20 cellular contexts compared by ENCODE assay signal in genomic region chr22:39727541-39727940, GRCh38.
DNase-seq lines count a peak whose midpoint lies in the region; ATAC-seq, FAIRE-seq and TF ChIP-seq lines count a peak whose summit lies in the region.
"Had no signal": no experiment of that assay in that cellular context is flagged by ENCODE, and none has a peak within 500 bp of the region (broad histone marks: within the 10 kb centered on the region; RNA-seq: fewer than 3 reads in every experiment).

No MANE protein-coding gene starts in this region.

- CTCF ChIA-PET in activated CD8-positive, alpha-beta memory T cell treated with anti-CD3 and anti-CD28 coated beads, Interleukin-2, amount 10 ng/mL, durations not matched to agents 7 days and 5 days (lab: Charles Lee): no interaction called here
- CTCF ChIA-PET in activated CD8-positive, alpha-beta T cell treated with anti-CD3 and anti-CD28 coated beads, Interleukin-2, amount 10 ng/mL, durations not matched to agents 7 days and 5 days (lab: Charles Lee): no interaction called here

- no peak for FAIRE-seq in small intestine (lab: Jason Lieb, UNC)

- H3K4me3 Mint-ChIP-seq in activated CD8-positive, alpha-beta memory T cell treated with anti-CD3 and anti-CD28 coated beads, Interleukin-2, amount 10 ng/mL, durations not matched to agents 7 days and 5 days: no peak overlapping the region
- H3K4me3 Mint-ChIP-seq in endodermal cell: no peak overlapping the region
- no peak overlapping the region for H3K4me3 Mint-ChIP-seq in activated CD8-positive, alpha-beta T cell treated with anti-CD3 and anti-CD28 coated beads, Interleukin-2, amount 10 ng/mL, durations not matched to agents 7 days and 5 days
- H3K4me3 Mint-ChIP-seq: CD8-positive, alpha-beta T cell; nephron had no signal

- peaks cover 1% of the 10 kb centered on the region for H3K36me3 Mint-ChIP-seq in activated CD8-positive, alpha-beta memory T cell treated with anti-CD3 and anti-CD28 coated beads, Interleukin-2, amount 10 ng/mL, durations not matched to agents 7 days and 5 days
- H3K36me3 Mint-ChIP-seq in endodermal cell (ENCODE audit: low read depth): no peaks in the 10 kb centered on the region
- H3K36me3 Mint-ChIP-seq in activated CD8-positive, alpha-beta T cell treated with anti-CD3 and anti-CD28 coated beads, Interleukin-2, amount 10 ng/mL, durations not matched to agents 7 days and 5 days (ENCODE audit: low read depth): no peaks in the 10 kb centered on the region
- H3K36me3 Mint-ChIP-seq: CD8-positive, alpha-beta T cell had no signal

- no peak overlapping the region for H3K9ac ChIP-seq in endodermal cell (ENCODE audit: extremely low read depth, low read length, poor library complexity, severe bottlenecking)

- no peaks in the 10 kb centered on the region for H3K4me1 ChIP-seq in endodermal cell (ENCODE audit: control insufficient read depth, insufficient read depth, low read length)
- H3K4me1 ChIP-seq in small intestine (ENCODE audit: control insufficient read depth in 2 of 2, insufficient read depth in 1 of 2, low read depth in 1 of 2, low read length in 1 of 2): peaks cover 0 to 7% of the 10 kb centered on the region in 2 donors
- peaks cover 8 to 35% (median 14%) of the 10 kb centered on the region in 3 donors for H3K4me1 ChIP-seq in esophagus squamous epithelium
- H3K4me1 ChIP-seq: stomach, uterus had no signal

- 45 to 65% methylated on average over 14 to 15 of the region's 15 CpGs for WGBS in endodermal cell (ENCODE audit: insufficient coverage in 1 of 2, insufficient read length in 1 of 2), 2 experiments
- 31 to 42% (median 35%) methylated on average over 15 of the region's 15 CpGs for WGBS in small intestine, 3 donors
- WGBS in esophagus squamous epithelium, 2 donors: 43 to 48% methylated on average over 8 to 14 of the region's 15 CpGs

- H3K27me3 ChIP-seq in MG63 (no peaks in the 10 kb centered on the region; the same call in 1 of the 2 replicates), endodermal cell (ENCODE audit: control insufficient read depth, insufficient read depth, low read length, poor library complexity, severe bottlenecking) (peaks cover 14% of the 10 kb centered on the region), small intestine (ENCODE audit: control insufficient read depth in 2 of 2, insufficient read depth in 2 of 2, low read length in 2 of 2) (no peaks in the 10 kb centered on the region), esophagus squamous epithelium (peaks cover 0 to 33% (median 0%) of the 10 kb centered on the region in 4 donors)
- H3K27me3 ChIP-seq: uterus had no signal

- no peak overlapping the region for H3K27ac ChIP-seq in endodermal cell (ENCODE audit: low read depth, low read length)
- no peak overlapping the region for H3K27ac ChIP-seq in small intestine (ENCODE audit: low read depth in 1 of 2, low read length in 1 of 2)
- H3K27ac ChIP-seq in esophagus squamous epithelium: no peak overlapping the region
- H3K27ac ChIP-seq: epithelial cell of prostate, stomach, uterus, VCaP had no signal

- H3K4me1 Mint-ChIP-seq in activated CD8-positive, alpha-beta memory T cell treated with anti-CD3 and anti-CD28 coated beads, Interleukin-2, amount 10 ng/mL, durations not matched to agents 7 days and 5 days: peaks cover 3% of the 10 kb centered on the region
- H3K4me1 Mint-ChIP-seq in endodermal cell: peaks cover 10% of the 10 kb centered on the region
- H3K4me1 Mint-ChIP-seq in activated CD8-positive, alpha-beta T cell treated with anti-CD3 and anti-CD28 coated beads, Interleukin-2, amount 10 ng/mL, durations not matched to agents 7 days and 5 days (ENCODE audit: low read depth): peaks cover 2% of the 10 kb centered on the region

- POLR2A ChIA-PET in activated CD8-positive, alpha-beta T cell treated with anti-CD3 and anti-CD28 coated beads, Interleukin-2, amount 10 ng/mL, durations not matched to agents 7 days and 5 days (lab: Charles Lee): no interaction called here

- ATAC-seq in activated CD8-positive, alpha-beta memory T cell treated with anti-CD3 and anti-CD28 coated beads, Interleukin-2, amount 10 ng/mL, durations not matched to agents 7 days and 5 days: no peak
- ATAC-seq in HG02571 (IDR thresholded peaks at IDR 0.05; ENCODE audit: unreplicated experiment): no peak
- ATAC-seq in activated CD8-positive, alpha-beta T cell treated with anti-CD3 and anti-CD28 coated beads, Interleukin-2, amount 10 ng/mL, durations not matched to agents 7 days and 5 days: no peak
- ATAC-seq: CD8-positive, alpha-beta T cell; HCT116 had no signal

- H3K9me3 Mint-ChIP-seq in activated CD8-positive, alpha-beta memory T cell treated with anti-CD3 and anti-CD28 coated beads, Interleukin-2, amount 10 ng/mL, durations not matched to agents 7 days and 5 days (ENCODE audit: low read depth): no peaks in the 10 kb centered on the region
- no peaks in the 10 kb centered on the region for H3K9me3 Mint-ChIP-seq in endodermal cell
- H3K9me3 Mint-ChIP-seq in activated CD8-positive, alpha-beta T cell treated with anti-CD3 and anti-CD28 coated beads, Interleukin-2, amount 10 ng/mL, durations not matched to agents 7 days and 5 days (ENCODE audit: insufficient read depth): peaks cover 1% of the 10 kb centered on the region
- H3K9me3 Mint-ChIP-seq: CD8-positive, alpha-beta T cell; nephron had no signal

- DNase-seq in activated CD8-positive, alpha-beta memory T cell treated with anti-CD3 and anti-CD28 coated beads, Interleukin-2, amount 10 ng/mL, durations not matched to agents 7 days and 5 days: peak; percentile 36
- no peak for DNase-seq in activated CD8-positive, alpha-beta memory T cell treated with anti-CD3 and anti-CD28 coated beads, Interleukin-2, amount 50 U/mL, for 4 hours
- DNase-seq in MG63 (peak; percentile 31), endodermal cell (peak; percentile 47), small intestine (peak; percentile 25), esophagus squamous epithelium (lab: John Stamatoyannopoulos, UW) (no peak)
- no peak for DNase-seq in activated CD8-positive, alpha-beta T cell treated with anti-CD3 and anti-CD28 coated beads, Interleukin-2, amount 10 ng/mL, durations not matched to agents 7 days and 5 days
- DNase-seq: activated effector memory CD4-positive, alpha-beta T cell treated with Interleukin-2 at 50 U/mL for 16 hours; NCI-H2081 treated with DMSO at 0.1 percent for 48 hours; NCI-H526 treated with DMSO at 0.1 percent for 48 hours; retina; stomach; T-helper 1 cell; uterus had no signal

- TF ChIP-seq POLR2A in esophagus squamous epithelium (IDR thresholded peaks at IDR 0.05): no peak

- TF ChIP-seq CTCF in endodermal cell (conservative IDR thresholded peaks at IDR 0.05) (no peak), esophagus squamous epithelium (IDR thresholded peaks at IDR 0.05) (no peak)

- H3K4me3 ChIP-seq in MG63 (no peak overlapping the region), endodermal cell (ENCODE audit: low read length) (no peak overlapping the region), small intestine (ENCODE audit: low read depth in 1 of 2, low read length in 2 of 2) (no peak overlapping the region), esophagus squamous epithelium (no peak overlapping the region)
- H3K4me3 ChIP-seq: stomach, uterus had no signal

- no peaks in the 10 kb centered on the region for H3K36me3 ChIP-seq in MG63
- H3K36me3 ChIP-seq in endodermal cell (ENCODE audit: control insufficient read depth, insufficient read depth, low read length): no peaks in the 10 kb centered on the region
- H3K36me3 ChIP-seq in small intestine (ENCODE audit: control insufficient read depth in 2 of 2, insufficient read depth in 2 of 2, low read length in 2 of 2): no peaks in the 10 kb centered on the region
- no peaks in the 10 kb centered on the region for H3K36me3 ChIP-seq in esophagus squamous epithelium
- H3K36me3 ChIP-seq: stomach, uterus had no signal

- H3K27me3 Mint-ChIP-seq in activated CD8-positive, alpha-beta memory T cell treated with anti-CD3 and anti-CD28 coated beads, Interleukin-2, amount 10 ng/mL, durations not matched to agents 7 days and 5 days: peaks cover 16% of the 10 kb centered on the region
- peaks cover 4% of the 10 kb centered on the region for H3K27me3 Mint-ChIP-seq in endodermal cell (ENCODE audit: insufficient read depth)
- H3K27me3 Mint-ChIP-seq in activated CD8-positive, alpha-beta T cell treated with anti-CD3 and anti-CD28 coated beads, Interleukin-2, amount 10 ng/mL, durations not matched to agents 7 days and 5 days (ENCODE audit: low read depth): peaks cover 20% of the 10 kb centered on the region

- H3K9me3 ChIP-seq in MG63 (no peaks in the 10 kb centered on the region), endodermal cell (ENCODE audit: control insufficient read depth, low read length) (no peaks in the 10 kb centered on the region), small intestine (ENCODE audit: control insufficient read depth, low read depth) (no peaks in the 10 kb centered on the region), esophagus squamous epithelium (no peaks in the 10 kb centered on the region)
- H3K9me3 ChIP-seq: stomach, uterus had no signal

- intact Hi-C loops in esophagus squamous epithelium (cut with DNase I): no loop called here

- no peak overlapping the region for H3K27ac Mint-ChIP-seq in activated CD8-positive, alpha-beta memory T cell treated with anti-CD3 and anti-CD28 coated beads, Interleukin-2, amount 10 ng/mL, durations not matched to agents 7 days and 5 days
- no peak overlapping the region for H3K27ac Mint-ChIP-seq in endodermal cell
- no peak overlapping the region for H3K27ac Mint-ChIP-seq in activated CD8-positive, alpha-beta T cell treated with anti-CD3 and anti-CD28 coated beads, Interleukin-2, amount 10 ng/mL, durations not matched to agents 7 days and 5 days
- H3K27ac Mint-ChIP-seq: CD8-positive, alpha-beta T cell; nephron had no signal

Comparison
In these comparisons a context has a peak if more than half of its experiments do, and no peak if none do; other contexts are left out.
1. DNase-seq: peak in activated CD8-positive, alpha-beta memory T cell treated with anti-CD3 and anti-CD28 coated beads, Interleukin-2, amount 10 ng/mL, durations not matched to agents 7 days and 5 days (single experiment), MG63 (single experiment), endodermal cell (single experiment) and small intestine (single experiment); none in activated CD8-positive, alpha-beta memory T cell treated with anti-CD3 and anti-CD28 coated beads, Interleukin-2, amount 50 U/mL, for 4 hours (single experiment), esophagus squamous epithelium (single experiment) and activated CD8-positive, alpha-beta T cell treated with anti-CD3 and anti-CD28 coated beads, Interleukin-2, amount 10 ng/mL, durations not matched to agents 7 days and 5 days (single experiment).